In the genomic region with DNA sequence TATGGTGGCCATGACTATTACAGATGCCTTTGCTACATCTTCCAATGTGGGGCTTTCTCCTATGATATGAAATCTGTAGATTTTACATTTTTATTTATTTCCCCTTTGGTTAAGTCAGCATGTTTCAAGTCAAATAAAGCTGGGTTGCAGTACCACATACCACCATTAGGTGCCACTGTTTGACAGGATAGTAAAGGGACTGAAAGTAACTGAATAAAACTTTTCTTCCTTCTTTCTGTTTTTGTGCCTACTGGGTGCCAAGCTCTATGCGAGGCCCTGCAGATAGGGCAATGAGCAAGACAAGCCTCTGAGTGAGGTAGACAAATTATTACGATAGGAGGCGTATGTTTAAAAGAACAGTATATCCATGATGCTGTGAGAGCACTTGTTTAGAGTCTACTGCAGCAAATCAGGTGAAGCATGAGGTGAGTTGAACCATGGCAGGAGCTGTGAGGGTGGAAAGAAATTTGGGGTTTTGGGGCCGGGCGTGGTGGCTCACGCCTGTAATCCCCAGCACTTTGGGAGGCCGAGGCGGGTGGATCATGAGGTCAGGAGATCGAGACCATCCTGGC, we compare ENCODE assay signal across 9 cellular contexts.
DNase-seq lines count a peak whose midpoint lies in the region; ATAC-seq and TF ChIP-seq lines count a peak whose summit lies in the region.
"Had no signal": no experiment of that assay in that cellular context is flagged by ENCODE, and none has a peak within 500 bp of the region (broad histone marks: within the 10 kb centered on the region; RNA-seq: fewer than 3 reads in every experiment).

No MANE protein-coding gene starts in this region.

- H3K36me3 ChIP-seq in heart left ventricle (no peaks in the 10 kb centered on the region), right atrium auricular region (no peaks in the 10 kb centered on the region), PC-3 (ENCODE audit: low read depth, low read length) (no peaks in the 10 kb centered on the region), fibroblast of lung (ENCODE audit: control insufficient read depth, insufficient read depth, low read length) (no peaks in the 10 kb centered on the region), thoracic aorta (no peaks in the 10 kb centered on the region)

- H3K9me3 ChIP-seq in heart left ventricle (peaks cover 0 to 14% (median 8%) of the 10 kb centered on the region in 12 donors), right atrium auricular region (peaks cover 0 to 12% of the 10 kb centered on the region in 2 donors), PC-3 (ENCODE audit: low read length) (no peaks in the 10 kb centered on the region), fibroblast of lung (ENCODE audit: control insufficient read depth, insufficient read depth, low read depth, low read length) (no peaks in the 10 kb centered on the region), thoracic aorta (no peaks in the 10 kb centered on the region)

- H3K4me1 ChIP-seq in heart left ventricle = no peaks in the 10 kb centered on the region
- no peaks in the 10 kb centered on the region for H3K4me1 ChIP-seq in right atrium auricular region
- peaks cover 29% of the 10 kb centered on the region for H3K4me1 ChIP-seq in PC-3 (ENCODE audit: insufficient read depth, low read length)
- H3K4me1 ChIP-seq in fibroblast of lung (ENCODE audit: control insufficient read depth, extremely low read depth, insufficient read depth, low read length) = peaks cover 19% of the 10 kb centered on the region
- no peaks in the 10 kb centered on the region for H3K4me1 ChIP-seq in thoracic aorta (ENCODE audit: control insufficient read depth in 1 of 2, low read depth in 2 of 2)

- POLR2A ChIA-PET in PC-3 (lab: Charles Lee; ENCODE audit: unreplicated experiment) = no interaction called here

- H3K79me2 ChIP-seq in PC-3 (ENCODE audit: low read length) (no peaks in the 10 kb centered on the region), fibroblast of lung (ENCODE audit: control insufficient read depth, insufficient read depth, low read length) (no peaks in the 10 kb centered on the region)

- H3F3A ChIP-seq in PC-3 (ENCODE audit: low read length, unreplicated experiment) = no peaks in the 10 kb centered on the region

- H3K9me2 ChIP-seq in PC-3 (replicated peaks; ENCODE audit: low read length) = no peaks in the 10 kb centered on the region

- H4K20me1 ChIP-seq in PC-3 (ENCODE audit: low read length) (no peaks in the 10 kb centered on the region), fibroblast of lung (ENCODE audit: control insufficient read depth, extremely low read depth, insufficient read depth, low read length) (no peaks in the 10 kb centered on the region)

- DNase-seq in heart left ventricle (no peak), right atrium auricular region (ENCODE audit: low spot score) (no peak), PC-3 (peak; percentile 74), fibroblast of lung (ENCODE audit: low read depth in 2 of 2) (peak; percentile 32 to 36), thoracic aorta (ENCODE audit: low spot score) (no peak), activated gamma-delta T cell (lab: John Stamatoyannopoulos, UW) (no peak)
- DNase-seq: left cardiac atrium had no signal

- 93 to 97% (median 97%) methylated on average over 9 of the region's 9 CpGs for WGBS in heart left ventricle, 4 donors

- ATAC-seq in heart left ventricle (no peak), PC-3 (no peak), thoracic aorta (ENCODE audit: insufficient number of reproducible peaks, low FRiP score, low read depth) (no peak), HG03108 (IDR thresholded peaks at IDR 0.05; ENCODE audit: unreplicated experiment) (no peak), GM21529 (IDR thresholded peaks at IDR 0.05; ENCODE audit: unreplicated experiment) (no peak)
- ATAC-seq: left cardiac atrium had no signal

- intact Hi-C loops in heart left ventricle (cut with DNase I) (no loop called here), PC-3 (cut with micrococcal nuclease) (no loop called here)

- TF ChIP-seq POLR2A in heart left ventricle (IDR thresholded peaks at IDR 0.05) = no peak

- TF ChIP-seq CTCF in heart left ventricle (IDR thresholded peaks at IDR 0.05) (peak in 9 of 12 donors; percentile 13 to 62 (median 30)), right atrium auricular region (IDR thresholded peaks at IDR 0.05) (peak in 1 of 2 donors; percentile 52), PC-3 (conservative IDR thresholded peaks at IDR 0.05; ENCODE audit: low read depth, low read length) (peak; percentile 93), fibroblast of lung (conservative IDR thresholded peaks at IDR 0.05 in 1 of 2, IDR thresholded peaks at IDR 0.05 in 1 of 2; ENCODE audit: low read depth in 1 of 2, low read length in 2 of 2) (peak; percentile 61 to 67), thoracic aorta (IDR thresholded peaks at IDR 0.05) (peak; percentile 40)

- H3K4me2 ChIP-seq in PC-3 (ENCODE audit: low read length) = no peak overlapping the region
- no peak overlapping the region for H3K4me2 ChIP-seq in fibroblast of lung (ENCODE audit: extremely low read depth, insufficient read depth, low read length)

- CTCF ChIA-PET in PC-3 (lab: Charles Lee) = no interaction called here

- peak overlapping the region in 1 of 12 donors; percentile 81 for H3K27ac ChIP-seq in heart left ventricle
- H3K27ac ChIP-seq in right atrium auricular region = no peak overlapping the region
- H3K27ac ChIP-seq in PC-3 (ENCODE audit: low read length) = no peak overlapping the region
- no peak overlapping the region for H3K27ac ChIP-seq in fibroblast of lung (ENCODE audit: insufficient read depth, low read length)
- no peak overlapping the region for H3K27ac ChIP-seq in thoracic aorta

- H3K27me3 ChIP-seq in heart left ventricle (no peaks in the 10 kb centered on the region), right atrium auricular region (no peaks in the 10 kb centered on the region), PC-3 (ENCODE audit: low read length) (no peaks in the 10 kb centered on the region), fibroblast of lung (ENCODE audit: control insufficient read depth, insufficient read depth, low read length) (no peaks in the 10 kb centered on the region), thoracic aorta (replicated peaks; ENCODE audit: insufficient read depth) (no peaks in the 10 kb centered on the region)

- no peak overlapping the region for H3K9ac ChIP-seq in PC-3 (ENCODE audit: low read length)
- no peak overlapping the region for H3K9ac ChIP-seq in fibroblast of lung (ENCODE audit: insufficient read depth, low read length)

- H2AFZ ChIP-seq in PC-3 (ENCODE audit: low read length) (no peak overlapping the region), fibroblast of lung (ENCODE audit: low read length) (no peak overlapping the region)

- H3K4me3 ChIP-seq in heart left ventricle (no peak overlapping the region), right atrium auricular region (no peak overlapping the region), PC-3 (ENCODE audit: low read length) (no peak overlapping the region), fibroblast of lung (replicated peaks in 1 of 4; ENCODE audit: control extremely low read depth in 1 of 4, insufficient read depth in 1 of 4, low read depth in 3 of 4, low read length in 4 of 4) (no peak overlapping the region), thoracic aorta (no peak overlapping the region)

- no TSS peak for BruUV-seq in PC-3 (replicated peaks; lab: Mats Ljungman, UMichigan)

Comparison
In these comparisons a context has a peak if more than half of its experiments do, and no peak if none do; other contexts are left out.
1. DNase-seq: peak in PC-3 (single experiment) and fibroblast of lung (2 of 2); none in heart left ventricle (0 of 5), right atrium auricular region (single experiment), thoracic aorta (single experiment) and activated gamma-delta T cell (single experiment).